Comparison of ENCODE assay signal across 8 cellular contexts in genomic region chr10:68561804-68562649, GRCh38. TPM values are rescaled to one million over a fixed set of nuclear protein-coding genes. Genes with fewer than 3 reads are reported as not detected.
DNase-seq lines count a peak whose midpoint lies in the region; ATAC-seq and TF ChIP-seq lines count a peak whose summit lies in the region.

No MANE protein-coding gene starts in this region.

- peak overlapping the region; percentile 96 for H3K27ac Mint-ChIP-seq in osteocyte (ENCODE audit: unreplicated experiment)

- ATAC-seq in HG03095 (IDR thresholded peaks at IDR 0.05; ENCODE audit: unreplicated experiment) (no peak), HG03571 (IDR thresholded peaks at IDR 0.05; ENCODE audit: unreplicated experiment) (no peak)

- no peak for TF ChIP-seq CTCF in osteocyte (IDR thresholded peaks at IDR 0.05)

- H3K4me1 Mint-ChIP-seq in osteocyte (ENCODE audit: unreplicated experiment) = peaks cover 51% of the 10 kb centered on the region

- peak overlapping the region; percentile 96 for H3K4me3 Mint-ChIP-seq in osteocyte (ENCODE audit: unreplicated experiment)

- H3K27me3 Mint-ChIP-seq in osteocyte (ENCODE audit: unreplicated experiment) = no peaks in the 10 kb centered on the region

- DNase-seq in EH (ENCODE audit: low read depth) = peak; percentile 45
- peak; percentile 44 for DNase-seq in NCI-H526 treated with DMSO at 0.1 percent for 48 hours (lab: John Stamatoyannopoulos, UW)
- DNase-seq in erythroblast (lab: John Stamatoyannopoulos, UW) = peak; percentile 34 to 36
- no peak for DNase-seq in osteocyte (ENCODE audit: extremely low spot score, unreplicated experiment)
- no peak for DNase-seq in GM19238 (ENCODE audit: insufficient read length, low spot score)
- DNase-seq in activated gamma-delta T cell (lab: John Stamatoyannopoulos, UW) = no peak

- no peak for TF ChIP-seq POLR2A in erythroblast (IDR thresholded peaks at IDR 0.05; ENCODE audit: low read length)

- H3K9me3 Mint-ChIP-seq in osteocyte (ENCODE audit: unreplicated experiment) = no peaks in the 10 kb centered on the region

- H3K36me3 Mint-ChIP-seq in osteocyte (ENCODE audit: unreplicated experiment) = no peaks in the 10 kb centered on the region

RNA-seq across cellular contexts. Expression of gene TET1, which starts 1.9 kb away (rescaled TPM):
- total RNA-seq in osteocyte = 20.4 and 20.9 TPM in 2 replicates

RNA-seq across cellular contexts. Expression of gene SLC25A16, which starts 34.7 kb away (rescaled TPM):
- total RNA-seq in osteocyte = 21.9 and 26.5 TPM in 2 replicates

Comparison
In these comparisons a context has a peak if more than half of its experiments do, and no peak if none do; other contexts are left out.
1. DNase-seq: peak in EH (single experiment), NCI-H526 treated with DMSO at 0.1 percent for 48 hours (single experiment) and erythroblast (2 of 2); none in osteocyte (single experiment), GM19238 (single experiment) and activated gamma-delta T cell (single experiment).